8 cellular contexts compared by ENCODE assay signal in the genomic region with DNA sequence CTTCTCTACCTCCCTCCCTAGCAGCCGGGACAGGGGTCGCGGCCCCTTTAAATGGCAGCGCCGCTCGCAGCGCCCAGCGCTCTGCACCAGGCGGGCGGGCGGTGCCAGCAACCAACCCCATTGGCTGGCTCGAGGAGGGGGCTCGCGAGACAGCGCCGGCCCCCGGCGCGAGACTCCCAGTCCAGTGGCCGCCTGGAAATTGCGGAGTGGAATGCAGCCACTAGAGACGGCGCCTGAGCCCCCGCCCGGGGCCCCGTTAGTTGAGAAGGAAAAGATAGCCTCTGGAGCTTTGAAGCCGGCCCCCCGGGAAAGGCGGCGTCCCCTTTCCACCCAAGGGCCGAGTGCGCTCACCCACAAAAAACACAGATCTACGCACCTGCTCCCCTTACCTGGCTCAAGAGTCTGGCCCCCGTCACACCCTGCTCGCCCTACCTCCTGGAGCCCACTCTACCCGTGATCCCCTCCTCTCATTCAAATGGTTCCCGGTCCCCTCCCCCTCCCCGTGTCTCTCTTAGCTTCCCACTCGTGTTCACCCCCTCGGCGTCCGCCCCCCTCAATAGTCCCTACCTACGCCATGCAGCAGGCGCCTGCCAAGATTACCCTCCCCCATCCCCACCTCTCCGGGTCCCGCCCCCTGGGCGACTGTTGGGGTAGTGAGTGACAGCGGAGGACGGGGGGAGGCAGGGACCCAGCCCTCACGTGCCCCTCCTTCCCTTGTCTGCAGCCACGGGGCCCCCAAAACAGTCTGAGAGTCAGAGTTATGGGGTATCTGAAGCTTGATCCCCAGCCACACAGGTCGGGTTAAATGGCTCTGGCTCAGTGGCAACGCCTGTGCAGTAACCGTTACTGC.
DNase-seq lines count a peak whose midpoint lies in the region; ATAC-seq lines count a peak whose summit lies in the region.

A gene (minus strand): TSS at position 49 of the 850 bp plus-strand sequence. CDS start 885 bp downstream, outside the sequence.

- peak; percentile 70 to 93 for DNase-seq in NCI-H526 (lab: John Stamatoyannopoulos, UW)
- peak; percentile 84 for DNase-seq in activated CD4-positive, alpha-beta T cell treated with anti-CD3 and anti-CD28 coated beads for 48 hours
- DNase-seq in stimulated activated CD4-positive, alpha-beta T cell treated with anti-CD3 and anti-CD28 coated beads, Interleukin-1b, Interleukin-23, amount 100 ng/mL, for 1 hour (ENCODE audit: low read depth in 2 of 2): peak; percentile 42 to 44

- H3K4me1 ChIP-seq in BLaER1: peaks cover 30% of the 10 kb centered on the region

- H4K20me1 ChIP-seq in BLaER1: peaks cover 33% of the 10 kb centered on the region; the same call in 1 of the 2 replicates

- H3K27ac ChIP-seq in BLaER1: peak within 1 kb of the TSS; percentile 82
- peak within 1 kb of the TSS; percentile 60 for H3K27ac ChIP-seq in cingulate gyrus (ENCODE audit: low read depth, low read length)
- peak within 1 kb of the TSS; percentile 62 for H3K27ac ChIP-seq in layer of hippocampus (ENCODE audit: low read depth, low read length)

- peak within 1 kb of the TSS; percentile 73 for H3K4me3 ChIP-seq in BLaER1

- H3K9me3 ChIP-seq in BLaER1: no peaks in the 10 kb centered on the region

- H3K36me3 ChIP-seq in BLaER1: peaks cover 17% of the 10 kb centered on the region

- H3K27me3 ChIP-seq in BLaER1: peaks cover 50% of the 10 kb centered on the region
- no peaks in the 10 kb centered on the region for H3K27me3 ChIP-seq in layer of hippocampus (ENCODE audit: control insufficient read depth, insufficient read depth, low read length)

- H3K4me2 ChIP-seq in BLaER1: peak within 1 kb of the TSS; percentile 86

- ATAC-seq in GM19328 (IDR thresholded peaks at IDR 0.05; ENCODE audit: unreplicated experiment) (peak; percentile 83), HG03460 (IDR thresholded peaks at IDR 0.05; ENCODE audit: unreplicated experiment) (peak; percentile 86)

- peak within 1 kb of the TSS; percentile 82 for H3K9ac ChIP-seq in BLaER1

Comparison
In these comparisons a context has a peak if more than half of its experiments do, and no peak if none do; other contexts are left out.
1. Peak in every context shown above with its lines: DNase-seq, ATAC-seq, H3K4me3 ChIP-seq and H3K27ac ChIP-seq.